ENCODE assay signal across 8 cellular contexts in the genomic region with DNA sequence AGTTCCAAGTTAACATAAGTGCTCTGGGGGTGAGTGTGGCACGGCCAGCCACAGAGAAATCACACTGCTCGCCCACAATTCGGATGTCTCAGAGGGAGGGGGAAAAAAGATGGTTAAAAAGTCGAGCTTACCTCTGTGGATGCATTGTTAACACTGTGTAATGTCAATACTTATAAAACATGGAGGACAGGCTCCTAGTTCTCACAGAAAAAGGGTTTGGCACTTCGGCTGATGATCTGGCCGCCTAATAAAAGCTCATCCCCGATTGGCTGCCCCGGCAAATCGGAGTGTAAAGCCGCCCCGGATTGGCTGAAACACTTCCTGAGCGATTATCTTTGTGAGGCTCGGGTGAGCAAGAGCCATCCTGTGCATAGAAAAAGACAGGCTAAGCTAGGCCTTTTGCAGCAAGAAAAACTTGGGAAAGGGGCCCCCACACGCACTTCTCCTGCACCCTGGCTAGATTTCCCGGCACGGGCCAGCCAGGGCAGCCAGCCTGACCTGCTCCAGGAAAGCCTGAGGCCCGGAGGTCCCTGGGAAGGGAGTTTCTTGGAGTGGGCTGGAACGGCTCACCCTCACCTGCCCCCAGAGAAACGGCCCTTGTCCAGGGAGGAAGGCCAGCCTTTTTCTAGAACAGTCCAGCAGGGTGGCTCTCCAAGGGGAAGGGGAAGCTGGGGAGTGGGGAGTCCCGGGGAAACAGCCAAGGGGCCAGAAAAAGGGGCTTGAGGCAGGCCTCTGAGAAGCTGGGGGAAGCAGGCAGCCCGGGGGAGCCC. TPM values are rescaled to one million over a fixed set of nuclear protein-coding genes. Genes with fewer than 3 reads are reported as not detected.
DNase-seq lines count a peak whose midpoint lies in the region; ATAC-seq and TF ChIP-seq lines count a peak whose summit lies in the region.

Gene ZMYND8, minus strand, starts transcription at position 174 of the 770 bp plus-strand sequence. Its CDS starts 29 bp downstream, at position 145.

- peak within 1 kb of the TSS; percentile 4; the same call in 1 of the 2 replicates for H3K4me3 ChIP-seq in iPS-18c (ENCODE audit: insufficient read depth, low read depth, low read length)
- H3K4me3 ChIP-seq in skeletal muscle satellite cell (ENCODE audit: low read length) = peak within 1 kb of the TSS; percentile 67

- DNase-seq in NCI-H226 (peak; percentile 90), brain pericyte (ENCODE audit: low read depth, low spot score) (peak; percentile 91)

- H3K9me3 ChIP-seq in iPS-18c (ENCODE audit: control insufficient read depth, insufficient read depth, low read length) (no peaks in the 10 kb centered on the region), skeletal muscle satellite cell (replicated peaks; ENCODE audit: low read length) (no peaks in the 10 kb centered on the region)

- H3K36me3 ChIP-seq in skeletal muscle satellite cell (ENCODE audit: insufficient read depth, low read length) = peaks cover 13% of the 10 kb centered on the region

- H3K27me3 ChIP-seq in skeletal muscle satellite cell (ENCODE audit: control insufficient read depth, insufficient read depth, low read length) = no peaks in the 10 kb centered on the region

- TF ChIP-seq CTCF in VCaP (conservative IDR thresholded peaks at IDR 0.05) = no peak

- H3K9ac ChIP-seq in skeletal muscle satellite cell (ENCODE audit: low read depth, low read length) = peak within 1 kb of the TSS; percentile 89

- H3K4me1 ChIP-seq in skeletal muscle satellite cell (ENCODE audit: control insufficient read depth, insufficient read depth, low read length) = peaks cover 99% of the 10 kb centered on the region

- ATAC-seq in GM18498 (IDR thresholded peaks at IDR 0.05; ENCODE audit: unreplicated experiment) = peak; percentile 56
- peak; percentile 43 for ATAC-seq in HG03135 (IDR thresholded peaks at IDR 0.05; ENCODE audit: unreplicated experiment)
- ATAC-seq in HG03095 (IDR thresholded peaks at IDR 0.05; ENCODE audit: unreplicated experiment) = no peak

- H3K4me2 ChIP-seq in skeletal muscle satellite cell (ENCODE audit: low read length) = peak within 1 kb of the TSS; percentile 91

- H3K27ac ChIP-seq in VCaP = peak within 1 kb of the TSS; percentile 100

RNA-seq across cellular contexts. Expression of gene ZMYND8, which starts in this region (rescaled TPM):
- total RNA-seq in skeletal muscle satellite cell (2012; rRNA removed) = 40.1 and 50.0 TPM in 2 replicates
